ENCODE assay signal across 1 cellular context in genomic region chr5:758698-759053, GRCh38.
TF ChIP-seq lines count a peak whose summit lies in the region.

No MANE protein-coding gene starts in this region.

TF ChIP-seq in HepG2, 621 proteins besides CTCF, POLR2A, EP300 and RAD21:
- TF ChIP-seq SIN3A (IDR thresholded peaks at IDR 0.05; ENCODE audit: borderline replicate concordance, low read depth, low read length) (no peak), ZNF251 (CRISPR knock-in tag; IDR thresholded peaks at IDR 0.05) (no peak), DRAP1 (CRISPR knock-in tag; IDR thresholded peaks at IDR 0.05) (no peak), CENPX (CRISPR knock-in tag; IDR thresholded peaks at IDR 0.05) (no peak), ZNF646 (CRISPR knock-in tag; IDR thresholded peaks at IDR 0.05) (0 out of 2 replicates have a peak, but pooled peaks have one; percentile 8), ZNF235 (CRISPR knock-in tag; IDR thresholded peaks at IDR 0.05; ENCODE audit: borderline replicate concordance) (no peak), ZNF543 (CRISPR knock-in tag; IDR thresholded peaks at IDR 0.05) (no peak), ZNF274 (CRISPR knock-in tag; IDR thresholded peaks at IDR 0.05) (0 out of 2 replicates have a peak, but pooled peaks have one; percentile 4), REST (IDR thresholded peaks at IDR 0.05; ENCODE audit: borderline replicate concordance in 1 of 2, low read depth in 1 of 2, low read length in 2 of 2) (no peak), ZNF580 (CRISPR knock-in tag; IDR thresholded peaks at IDR 0.05; ENCODE audit: borderline replicate concordance, low read depth) (no peak), ZNF232 (CRISPR knock-in tag; IDR thresholded peaks at IDR 0.05; ENCODE audit: borderline replicate concordance) (no peak), ZNF329 (CRISPR knock-in tag; IDR thresholded peaks at IDR 0.05; ENCODE audit: low read depth) (no peak), ZNF775 (CRISPR knock-in tag; IDR thresholded peaks at IDR 0.05; ENCODE audit: borderline replicate concordance) (no peak), TBX2 (CRISPR knock-in tag; IDR thresholded peaks at IDR 0.05; ENCODE audit: borderline replicate concordance) (peak; percentile 9; the same call in 1 of the 2 replicates), ZNF879 (CRISPR knock-in tag; IDR thresholded peaks at IDR 0.05) (no peak), ZEB1 (IDR thresholded peaks at IDR 0.05; ENCODE audit: insufficient replicate concordance, low read depth) (no peak), FLYWCH1 (CRISPR knock-in tag; IDR thresholded peaks at IDR 0.05) (0 out of 2 replicates have a peak, but pooled peaks have one; percentile 8), ZBTB33 (CRISPR knock-in tag; IDR thresholded peaks at IDR 0.05) (no peak; the same call in 1 of the 2 replicates), IRF9 (CRISPR knock-in tag; IDR thresholded peaks at IDR 0.05; ENCODE audit: borderline replicate concordance) (0 out of 2 replicates have a peak, but pooled peaks have one; percentile 18), ZNF607 (CRISPR knock-in tag; IDR thresholded peaks at IDR 0.05; ENCODE audit: borderline replicate concordance) (0 out of 2 replicates have a peak, but pooled peaks have one; percentile 16), SNAI1 (CRISPR knock-in tag; IDR thresholded peaks at IDR 0.05; ENCODE audit: borderline replicate concordance) (no peak)
